Comparison of ENCODE assay signal across 13 cellular contexts in genomic region chr5:43769576-43770352, GRCh38.
DNase-seq lines count a peak whose midpoint lies in the region; ATAC-seq, FAIRE-seq and TF ChIP-seq lines count a peak whose summit lies in the region.
"Had no signal": no experiment of that assay in that cellular context is flagged by ENCODE, and none has a peak within 500 bp of the region (broad histone marks: within the 10 kb centered on the region; RNA-seq: fewer than 3 reads in every experiment).

No MANE protein-coding gene starts in this region.

- no peak for TF ChIP-seq CTCF in lower lobe of right lung (IDR thresholded peaks at IDR 0.05)
- TF ChIP-seq CTCF in tibial nerve (IDR thresholded peaks at IDR 0.05), result no peak

- H3K36me3 ChIP-seq in lower lobe of right lung (no peaks in the 10 kb centered on the region), tibial nerve (no peaks in the 10 kb centered on the region)
- H3K36me3 ChIP-seq: SJCRH30 had no signal

- peak; percentile 56 to 58 for ATAC-seq in lower lobe of right lung
- ATAC-seq in GM18907 (IDR thresholded peaks at IDR 0.05; ENCODE audit: unreplicated experiment), result no peak
- no peak for ATAC-seq in HG03108 (IDR thresholded peaks at IDR 0.05; ENCODE audit: unreplicated experiment)
- no peak for ATAC-seq in HG02763 (IDR thresholded peaks at IDR 0.05; ENCODE audit: unreplicated experiment)

- DNase-seq in HTR-8/SVneo (ENCODE audit: insufficient read length, low spot score), result no peak
- peak; percentile 5 for DNase-seq in dermis blood vessel endothelial cell
- no peak for DNase-seq in lower lobe of right lung
- peak in 1 of 2 donors; percentile 72 for DNase-seq in tibial nerve (ENCODE audit: low spot score in 2 of 2)
- DNase-seq in globus pallidus (ENCODE audit: low spot score), result no peak
- DNase-seq: activated CD4-positive, alpha-beta T cell treated with anti-CD3 and anti-CD28 coated beads for 1 hour; DMS 273 treated with DMSO at 0.1 percent for 48 hours; NCI-H1048; NCI-H69; SJCRH30 had no signal

- intact Hi-C loops in lower lobe of right lung (cut with DNase I), result no loop called here

- H3K4me1 ChIP-seq in lower lobe of right lung, result no peaks in the 10 kb centered on the region
- peaks cover 0 to 26% (median 3%) of the 10 kb centered on the region in 4 donors for H3K4me1 ChIP-seq in tibial nerve

- peak overlapping the region; percentile 61 for H3K27ac ChIP-seq in lower lobe of right lung
- H3K27ac ChIP-seq in tibial nerve, result peak overlapping the region in 2 of 4 donors; percentile 70 to 78
- H3K27ac ChIP-seq: SJCRH30 had no signal

- FAIRE-seq in HTR-8/SVneo (lab: Jason Lieb, UNC), result peak; percentile 42

- H3K9me3 ChIP-seq in lower lobe of right lung, result no peaks in the 10 kb centered on the region
- H3K9me3 ChIP-seq in tibial nerve, result no peaks in the 10 kb centered on the region
- H3K9me3 ChIP-seq: SJCRH30 had no signal

- no peak for TF ChIP-seq POLR2A in tibial nerve (IDR thresholded peaks at IDR 0.05)

- peak; percentile 71 to 77 for TF ChIP-seq EP300 in tibial nerve (IDR thresholded peaks at IDR 0.05)

- H3K27me3 ChIP-seq in lower lobe of right lung (ENCODE audit: low read depth) (no peaks in the 10 kb centered on the region), tibial nerve (no peaks in the 10 kb centered on the region)
- H3K27me3 ChIP-seq: SJCRH30 had no signal

- H3K4me3 ChIP-seq in lower lobe of right lung, result no peak overlapping the region
- H3K4me3 ChIP-seq in tibial nerve, result no peak overlapping the region
- H3K4me3 ChIP-seq: SJCRH30 had no signal

- whole genome bisulfite sequencing in tibial nerve, 2 donors, result 14 to 15% methylated on average over 7 of the region's 7 CpGs

Comparison
In these comparisons a context has a peak if more than half of its experiments do, and no peak if none do; other contexts are left out.
1. ATAC-seq: peak in lower lobe of right lung (2 of 2); none in GM18907 (single experiment), HG03108 (single experiment) and HG02763 (single experiment).